In genomic region chr21:32802954-32803353, GRCh38 we compare ENCODE assay signal across 27 cellular contexts.
"Had no signal": no experiment of that assay in that cellular context is flagged by ENCODE, and none has a peak within 500 bp of the region (broad histone marks: within the 10 kb centered on the region; RNA-seq: fewer than 3 reads in every experiment).

No MANE protein-coding gene starts in this region.

- DNase-seq: activated CD4-positive, alpha-beta memory T cell treated with anti-CD3 and anti-CD28 coated beads, Interleukin-2, amount 10 ng/mL, durations not matched to agents 7 days and 5 days; activated CD4-positive, alpha-beta T cell treated with anti-CD3 and anti-CD28 coated beads for 36 hours; activated CD4-positive, alpha-beta T cell treated with anti-CD3 and anti-CD28 coated beads, Interleukin-2, amount 10 ng/mL, durations not matched to agents 7 days and 5 days; activated CD4-positive, alpha-beta T cell treated with anti-CD3 and anti-CD28 coated beads, Interleukin-2, amount 50 U/mL, for 4 hours; activated CD4-positive, CD25-positive, alpha-beta regulatory T cell; activated CD4-positive, CD25-positive, alpha-beta regulatory T cell treated with anti-CD3 and anti-CD28 coated beads, Interleukin-2, amount 50 U/mL, for 72 hours; activated CD8-positive, alpha-beta memory T cell treated with anti-CD3 and anti-CD28 coated beads, Interleukin-2, amount 50 U/mL, for 48 hours; activated gamma-delta T cell; activated naive CD4-positive, alpha-beta T cell; activated naive CD4-positive, alpha-beta T cell treated with anti-CD3 and anti-CD28 coated beads, Interleukin-2, amount 10 ng/mL, durations not matched to agents 7 days and 5 days; activated naive CD8-positive, alpha-beta T cell treated with anti-CD3 and anti-CD28 coated beads, Interleukin-2, amount 10 ng/mL, durations not matched to agents 7 days and 5 days; activated T-cell treated with anti-CD3 and anti-CD28 coated beads for 4 hours; activated T-cell treated with anti-CD3 and anti-CD28 coated beads, Interleukin-2, amount 50 U/mL, for 24 hours; activated T-cell treated with anti-CD3 and anti-CD28 coated beads, Interleukin-2, amount 50 U/mL, for 72 hours; central memory CD4-positive, alpha-beta T cell; cerebellar nuclear complex; colonic mucosa; effector CD8-positive, alpha-beta T cell; erythroblast; esophagus squamous epithelium; T-helper 2 cell had no signal

- H3K27ac Mint-ChIP-seq: activated CD4-positive, alpha-beta memory T cell treated with anti-CD3 and anti-CD28 coated beads, Interleukin-2, amount 10 ng/mL, durations not matched to agents 7 days and 5 days; activated CD4-positive, alpha-beta T cell treated with anti-CD3 and anti-CD28 coated beads for 36 hours; activated CD4-positive, alpha-beta T cell treated with anti-CD3 and anti-CD28 coated beads, Interleukin-2, amount 10 ng/mL, durations not matched to agents 7 days and 5 days; activated naive CD4-positive, alpha-beta T cell treated with anti-CD3 and anti-CD28 coated beads, Interleukin-2, amount 10 ng/mL, durations not matched to agents 7 days and 5 days; activated naive CD4-positive, alpha-beta T cell treated with anti-CD3 and anti-CD28 coated beads, Interleukin-2, amount 50 U/mL, for 72 hours; activated naive CD8-positive, alpha-beta T cell treated with anti-CD3 and anti-CD28 coated beads, Interleukin-2, amount 10 ng/mL, durations not matched to agents 7 days and 5 days; activated T-cell treated with anti-CD3 and anti-CD28 coated beads, Interleukin-2, amount 50 U/mL, for 24 hours; activated T-cell treated with anti-CD3 and anti-CD28 coated beads, Interleukin-2, amount 50 U/mL, for 72 hours had no signal

- H3K4me1 ChIP-seq: ascending aorta, colonic mucosa had no signal

- H3K9me3 ChIP-seq: ascending aorta, breast epithelium, colonic mucosa, esophagus squamous epithelium, gastroesophageal sphincter had no signal

- H3K27ac ChIP-seq: ascending aorta, breast epithelium, cardiac muscle cell, colonic mucosa, esophagus squamous epithelium had no signal

- H3K27me3 ChIP-seq: ascending aorta, breast epithelium, cardiac muscle cell, colonic mucosa, esophagus squamous epithelium, gastroesophageal sphincter had no signal

- H3K27me3 Mint-ChIP-seq: activated CD4-positive, alpha-beta memory T cell treated with anti-CD3 and anti-CD28 coated beads, Interleukin-2, amount 10 ng/mL, durations not matched to agents 7 days and 5 days; activated CD4-positive, alpha-beta T cell treated with anti-CD3 and anti-CD28 coated beads for 36 hours; activated CD4-positive, alpha-beta T cell treated with anti-CD3 and anti-CD28 coated beads, Interleukin-2, amount 10 ng/mL, durations not matched to agents 7 days and 5 days; activated naive CD4-positive, alpha-beta T cell treated with anti-CD3 and anti-CD28 coated beads, Interleukin-2, amount 10 ng/mL, durations not matched to agents 7 days and 5 days; activated naive CD8-positive, alpha-beta T cell treated with anti-CD3 and anti-CD28 coated beads, Interleukin-2, amount 10 ng/mL, durations not matched to agents 7 days and 5 days; activated T-cell treated with anti-CD3 and anti-CD28 coated beads, Interleukin-2, amount 50 U/mL, for 24 hours; brain had no signal

- ATAC-seq: activated CD4-positive, alpha-beta T cell treated with anti-CD3 and anti-CD28 coated beads for 36 hours; activated T-cell treated with anti-CD3 and anti-CD28 coated beads, Interleukin-2, amount 50 U/mL, for 72 hours; gastroesophageal sphincter had no signal

- H3K36me3 Mint-ChIP-seq: activated naive CD4-positive, alpha-beta T cell treated with anti-CD3 and anti-CD28 coated beads, Interleukin-2, amount 10 ng/mL, durations not matched to agents 7 days and 5 days; activated naive CD8-positive, alpha-beta T cell treated with anti-CD3 and anti-CD28 coated beads, Interleukin-2, amount 10 ng/mL, durations not matched to agents 7 days and 5 days; brain had no signal

- H3K4me3 ChIP-seq: ascending aorta, breast epithelium, cardiac muscle cell, colonic mucosa, esophagus squamous epithelium, gastroesophageal sphincter had no signal

- H3K36me3 ChIP-seq: ascending aorta, breast epithelium, cardiac muscle cell, colonic mucosa, esophagus squamous epithelium, gastroesophageal sphincter had no signal

- H3K9me3 Mint-ChIP-seq: activated CD4-positive, alpha-beta memory T cell treated with anti-CD3 and anti-CD28 coated beads, Interleukin-2, amount 10 ng/mL, durations not matched to agents 7 days and 5 days; activated CD4-positive, alpha-beta T cell treated with anti-CD3 and anti-CD28 coated beads, Interleukin-2, amount 10 ng/mL, durations not matched to agents 7 days and 5 days; activated naive CD4-positive, alpha-beta T cell treated with anti-CD3 and anti-CD28 coated beads, Interleukin-2, amount 10 ng/mL, durations not matched to agents 7 days and 5 days; activated naive CD8-positive, alpha-beta T cell treated with anti-CD3 and anti-CD28 coated beads, Interleukin-2, amount 10 ng/mL, durations not matched to agents 7 days and 5 days; brain had no signal

- H3K4me3 Mint-ChIP-seq: activated CD4-positive, alpha-beta memory T cell treated with anti-CD3 and anti-CD28 coated beads, Interleukin-2, amount 10 ng/mL, durations not matched to agents 7 days and 5 days; activated CD4-positive, alpha-beta T cell treated with anti-CD3 and anti-CD28 coated beads for 36 hours; activated CD4-positive, alpha-beta T cell treated with anti-CD3 and anti-CD28 coated beads, Interleukin-2, amount 10 ng/mL, durations not matched to agents 7 days and 5 days; activated naive CD4-positive, alpha-beta T cell treated with anti-CD3 and anti-CD28 coated beads, Interleukin-2, amount 10 ng/mL, durations not matched to agents 7 days and 5 days; activated naive CD8-positive, alpha-beta T cell treated with anti-CD3 and anti-CD28 coated beads, Interleukin-2, amount 10 ng/mL, durations not matched to agents 7 days and 5 days; activated T-cell treated with anti-CD3 and anti-CD28 coated beads, Interleukin-2, amount 50 U/mL, for 24 hours; activated T-cell treated with anti-CD3 and anti-CD28 coated beads, Interleukin-2, amount 50 U/mL, for 72 hours; brain had no signal
